3 cellular contexts compared by ENCODE assay signal in the genomic region with DNA sequence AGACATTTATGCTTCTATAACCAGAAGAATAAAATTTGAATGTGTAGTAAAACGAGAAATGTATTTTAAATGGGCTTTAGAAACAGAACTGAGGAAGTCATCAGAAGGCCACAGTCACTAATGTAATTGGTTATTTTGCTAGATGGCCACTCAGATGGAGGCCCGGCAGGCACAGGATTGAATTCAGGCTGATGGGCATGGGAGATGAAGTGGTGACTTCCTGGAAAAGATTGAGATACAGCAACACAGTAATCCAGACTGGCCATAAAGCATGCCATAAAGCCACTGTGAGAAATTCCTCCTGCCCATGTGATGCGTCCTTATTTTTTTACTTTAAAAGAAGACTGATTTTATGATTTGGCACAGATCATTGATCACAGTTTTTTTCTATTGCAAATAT.
"Had no signal": no experiment of that assay in that cellular context is flagged by ENCODE, and none has a peak within 500 bp of the region (broad histone marks: within the 10 kb centered on the region; RNA-seq: fewer than 3 reads in every experiment).

No MANE protein-coding gene starts in this region.

- ATAC-seq: GM12878 had no signal

- H3K4me3 ChIP-seq: GM12878 had no signal

- DNase-seq: GDM1, GF-D8 had no signal
